Comparison of ENCODE assay signal across 8 cellular contexts in the genomic region with DNA sequence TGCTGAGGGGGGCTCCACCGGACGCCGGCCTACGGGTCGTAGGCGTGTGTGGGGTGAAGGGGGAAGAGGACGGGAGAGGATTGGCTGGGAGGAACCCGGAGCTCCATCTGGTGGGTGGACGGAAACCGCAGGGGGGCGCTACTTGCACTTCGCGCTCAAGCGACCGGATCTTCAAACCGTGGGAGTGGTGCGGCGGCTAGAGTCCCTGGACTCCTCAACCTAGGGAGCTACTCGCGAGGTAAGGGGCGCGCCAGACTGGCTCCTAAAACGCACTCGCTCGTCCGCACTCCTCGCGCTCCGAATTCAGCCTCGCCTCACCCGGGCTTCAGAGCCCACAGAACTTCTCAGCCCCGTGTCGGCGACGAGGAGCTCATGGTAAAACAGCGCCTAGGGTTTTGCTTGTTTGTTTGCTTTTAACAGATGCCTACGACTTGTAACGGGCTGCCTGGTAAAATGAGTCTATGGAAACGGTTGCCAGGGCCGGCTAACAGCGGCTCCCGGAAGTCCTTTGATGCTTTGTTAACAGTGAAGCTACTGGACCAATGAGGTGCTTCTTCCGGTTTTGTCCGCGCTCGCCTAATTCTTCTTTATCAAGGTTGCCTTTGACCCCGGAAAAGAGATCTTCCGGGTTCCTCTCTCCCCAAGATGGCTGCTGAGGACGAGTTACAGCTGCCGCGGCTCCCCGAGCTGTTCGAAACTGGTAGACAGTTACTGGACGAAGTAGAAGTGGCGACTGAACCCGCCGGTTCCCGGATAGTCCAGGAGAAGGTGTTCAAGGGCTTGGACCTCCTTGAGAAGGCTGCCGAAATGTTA. TPM values are rescaled to one million over a fixed set of nuclear protein-coding genes. Genes with fewer than 3 reads are reported as not detected.
DNase-seq lines count a peak whose midpoint lies in the region; ATAC-seq and TF ChIP-seq lines count a peak whose summit lies in the region.

A gene (plus strand): TSS at position 145 of the 813 bp plus-strand sequence. CDS start 501 bp downstream, at position 646.

- H3K36me3 Mint-ChIP-seq in chondrocyte (ENCODE audit: low read depth), result no peaks in the 10 kb centered on the region

- no peaks in the 10 kb centered on the region for H3K27me3 Mint-ChIP-seq in chondrocyte (ENCODE audit: low read depth)

- peak; percentile 91 for DNase-seq in Ammon's horn (ENCODE audit: low spot score)
- peak; percentile 80 for DNase-seq in NCI-H446 treated with DMSO at 0.1 percent for 48 hours (lab: John Stamatoyannopoulos, UW)
- DNase-seq in activated CD4-positive, alpha-beta T cell treated with anti-CD3 and anti-CD28 coated beads for 1 hour, result peak; percentile 63
- DNase-seq in chondrocyte (ENCODE audit: low spot score), result no peak
- peak; percentile 70 for DNase-seq in kidney glomerular epithelial cell (lab: John Stamatoyannopoulos, UW)
- peak; percentile 23 to 25 for DNase-seq in stimulated activated CD4-positive, alpha-beta T cell treated with anti-CD3 and anti-CD28 coated beads, Interleukin-1b, Interleukin-23, amount 100 ng/mL, for 1 hour (ENCODE audit: low read depth in 2 of 2)

- H3K27ac Mint-ChIP-seq in chondrocyte (ENCODE audit: unreplicated experiment), result peak within 1 kb of the TSS; percentile 95

- peak within 1 kb of the TSS; percentile 97 for H3K4me3 Mint-ChIP-seq in chondrocyte (ENCODE audit: unreplicated experiment)

- peak; percentile 85 for TF ChIP-seq CTCF in chondrocyte (IDR thresholded peaks at IDR 0.05)

- H3K4me1 Mint-ChIP-seq in chondrocyte (ENCODE audit: low read depth), result peaks cover 15% of the 10 kb centered on the region

- H3K9me3 Mint-ChIP-seq in chondrocyte (ENCODE audit: low read depth), result no peaks in the 10 kb centered on the region

- peak; percentile 86 for ATAC-seq in GM19043 (IDR thresholded peaks at IDR 0.05; ENCODE audit: low read depth, unreplicated experiment)
- peak; percentile 88 for ATAC-seq in HG03378 (IDR thresholded peaks at IDR 0.05; ENCODE audit: unreplicated experiment)

RNA-seq across cellular contexts. Expression of the gene that starts here (rescaled TPM):
- total RNA-seq in chondrocyte, result 30.7 to 32.9 TPM (median 32.0 TPM) in 3 replicates
